8 cellular contexts compared by ENCODE assay signal in genomic region chr1:16055613-16056520, GRCh38.
DNase-seq lines count a peak whose midpoint lies in the region; ATAC-seq lines count a peak whose summit lies in the region.

No MANE protein-coding gene starts in this region.

- DNase-seq in EH (ENCODE audit: low read depth), result peak; percentile 72
- DNase-seq in NCI-H226, result peak; percentile 70
- DNase-seq in activated CD4-positive, CD25-positive, alpha-beta regulatory T cell treated with anti-CD3 and anti-CD28 coated beads, Interleukin-2, amount 50 U/mL, for 16 hours (ENCODE audit: low read depth, low spot score), result peak; percentile 65
- peak; percentile 77 for DNase-seq in central memory CD4-positive, alpha-beta T cell
- DNase-seq in kidney glomerular epithelial cell (lab: John Stamatoyannopoulos, UW), result peak; percentile 30
- DNase-seq in stimulated activated CD4-positive, alpha-beta T cell treated with anti-CD3 and anti-CD28 coated beads, Interleukin-2, amount 100 ng/mL, for 4 hours (ENCODE audit: low read depth), result peak; percentile 83

- ATAC-seq in HG02981 (IDR thresholded peaks at IDR 0.05; ENCODE audit: unreplicated experiment) (peak; percentile 73), GM21825 (IDR thresholded peaks at IDR 0.05; ENCODE audit: unreplicated experiment) (no peak)

Comparison
In these comparisons a context has a peak if more than half of its experiments do, and no peak if none do; other contexts are left out.
1. DNase-seq: peak in every context shown above with its lines; median percentile 83 in stimulated activated CD4-positive, alpha-beta T cell treated with anti-CD3 and anti-CD28 coated beads, Interleukin-2, amount 100 ng/mL, for 4 hours; 77 in central memory CD4-positive, alpha-beta T cell; 72 in EH; 70 in NCI-H226; 65 in activated CD4-positive, CD25-positive, alpha-beta regulatory T cell treated with anti-CD3 and anti-CD28 coated beads, Interleukin-2, amount 50 U/mL, for 16 hours; 30 in kidney glomerular epithelial cell.